Comparison of ENCODE assay signal across 1 cellular context in the genomic region with DNA sequence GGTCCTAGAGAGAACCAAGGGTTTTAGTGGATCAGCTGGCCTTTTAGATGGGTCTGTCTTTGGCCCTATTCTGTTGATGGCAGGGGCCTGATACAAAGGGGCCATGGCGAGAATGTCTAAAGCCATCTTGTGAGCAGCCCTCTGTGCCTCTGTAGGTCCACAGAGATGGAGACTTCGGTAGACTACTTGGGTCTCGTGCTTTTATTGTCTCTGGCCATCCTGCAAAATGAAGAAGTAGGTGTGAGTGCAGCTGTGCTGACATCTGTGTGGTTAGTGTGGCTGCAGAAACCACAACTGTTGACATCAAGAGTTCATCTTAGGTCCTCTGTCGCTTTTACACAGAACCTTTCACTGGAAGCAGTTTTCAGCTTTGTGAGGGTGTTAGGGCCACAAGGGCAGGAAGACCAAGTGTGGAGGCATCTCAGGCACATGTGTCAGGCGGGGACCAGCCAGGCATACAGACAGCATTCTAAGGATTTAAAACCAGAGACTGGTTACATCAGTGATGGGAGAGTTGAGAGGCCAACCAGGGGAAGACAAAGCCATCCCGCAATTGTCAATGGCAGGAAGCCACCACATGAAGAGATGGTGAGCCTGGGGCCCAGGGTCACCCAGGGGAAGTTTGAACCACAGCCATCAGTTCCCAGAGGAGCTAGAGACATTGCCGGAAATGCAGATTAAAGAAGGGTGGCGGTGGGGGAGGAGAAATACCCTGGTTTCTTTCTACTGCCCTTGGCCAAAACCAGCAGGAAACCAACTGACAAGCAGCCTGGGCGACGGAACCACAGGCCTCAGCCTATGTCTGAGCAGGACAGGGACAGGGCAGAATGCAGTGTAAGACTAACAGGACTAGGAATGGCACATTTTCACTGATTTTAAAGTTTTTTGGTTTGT.
A peak's percentile ranks its signal among the peaks of the same experiment; 100 is the strongest.
TF ChIP-seq lines count a peak whose summit lies in the region.

No MANE protein-coding gene starts in this region.

TF ChIP-seq in K562, 482 proteins besides CTCF, POLR2A, EP300 and RAD21 (continued from another document and continues in another):
- TF ChIP-seq, protein P1, sequence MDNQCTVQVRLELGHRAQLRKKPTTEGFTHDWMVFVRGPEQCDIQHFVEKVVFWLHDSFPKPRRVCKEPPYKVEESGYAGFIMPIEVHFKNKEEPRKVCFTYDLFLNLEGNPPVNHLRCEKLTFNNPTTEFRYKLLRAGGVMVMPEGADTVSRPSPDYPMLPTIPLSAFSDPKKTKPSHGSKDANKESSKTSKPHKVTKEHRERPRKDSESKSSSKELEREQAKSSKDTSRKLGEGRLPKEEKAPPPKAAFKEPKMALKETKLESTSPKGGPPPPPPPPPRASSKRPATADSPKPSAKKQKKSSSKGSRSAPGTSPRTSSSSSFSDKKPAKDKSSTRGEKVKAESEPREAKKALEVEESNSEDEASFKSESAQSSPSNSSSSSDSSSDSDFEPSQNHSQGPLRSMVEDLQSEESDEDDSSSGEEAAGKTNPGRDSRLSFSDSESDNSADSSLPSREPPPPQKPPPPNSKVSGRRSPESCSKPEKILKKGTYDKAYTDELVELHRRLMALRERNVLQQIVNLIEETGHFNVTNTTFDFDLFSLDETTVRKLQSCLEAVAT (IDR thresholded peaks at IDR 0.05), result peak in 1 of 2 experiments; percentile 95; a peak in 2 of 4 replicates
- TF ChIP-seq EGR1 (conservative IDR thresholded peaks at IDR 0.05) (no peak), ZNF589 (CRISPR knock-in tag; IDR thresholded peaks at IDR 0.05; ENCODE audit: low read depth) (no peak), SUPT5H (IDR thresholded peaks at IDR 0.05) (no peak), ZNF212 (CRISPR knock-in tag; IDR thresholded peaks at IDR 0.05) (no peak), CBX2 (IDR thresholded peaks at IDR 0.05; ENCODE audit: insufficient read depth, low read length, poor library complexity, severe bottlenecking) (no peak), ZKSCAN3 (CRISPR knock-in tag; IDR thresholded peaks at IDR 0.05) (no peak), LCOR (CRISPR knock-in tag; IDR thresholded peaks at IDR 0.05) (no peak), ZKSCAN8 (CRISPR knock-in tag; IDR thresholded peaks at IDR 0.05) (0 out of 2 replicates have a peak, but pooled peaks have one; percentile 51), TEAD1 (CRISPR knock-in tag; IDR thresholded peaks at IDR 0.05) (no peak), BHLHE40 (IDR thresholded peaks at IDR 0.05; ENCODE audit: low read length) (peak; percentile 83), GABPB1 (CRISPR knock-in tag; IDR thresholded peaks at IDR 0.05) (0 out of 2 replicates have a peak, but pooled peaks have one; percentile 22), KDM1A (IDR thresholded peaks at IDR 0.05) (peak in 1 of 2 experiments; percentile 50; a peak in 1 of 4 replicates), CXXC5 (CRISPR knock-in tag; IDR thresholded peaks at IDR 0.05) (no peak), CREBBP (IDR thresholded peaks at IDR 0.05; ENCODE audit: low read depth, low read length) (no peak), CBX8 (IDR thresholded peaks at IDR 0.05; ENCODE audit: borderline replicate concordance, extremely low read depth, low read depth, low read length, poor library complexity, severe bottlenecking) (no peak), XRCC5 (IDR thresholded peaks at IDR 0.05; ENCODE audit: low read depth, low read length) (no peak), ZSCAN29 (IDR thresholded peaks at IDR 0.05) (no peak), ZNF175 (CRISPR knock-in tag; IDR thresholded peaks at IDR 0.05; ENCODE audit: low read depth) (peak; percentile 75; the same call in 1 of the 2 replicates), NCOR1 (IDR thresholded peaks at IDR 0.05) (no peak; the same call in 1 of the 2 replicates), RBBP5 (IDR thresholded peaks at IDR 0.05; ENCODE audit: borderline replicate concordance, insufficient read depth, low read length, poor library complexity, severe bottlenecking) (no peak), OTX1 (CRISPR knock-in tag; IDR thresholded peaks at IDR 0.05) (0 out of 2 replicates have a peak, but pooled peaks have one; percentile 47), MEF2D (tag; conservative IDR thresholded peaks at IDR 0.05; ENCODE audit: low read depth) (no peak), CCNT2 (IDR thresholded peaks at IDR 0.05; ENCODE audit: borderline replicate concordance, extremely low read depth, insufficient read length, low read depth, low read length) (no peak), ZNF134 (CRISPR knock-in tag; conservative IDR thresholded peaks at IDR 0.05) (no peak), ZKSCAN1 (IDR thresholded peaks at IDR 0.05; ENCODE audit: low read depth, low read length) (peak; percentile 79; the same call in 1 of the 2 replicates), FOXM1 (IDR thresholded peaks at IDR 0.05; ENCODE audit: low read depth) (no peak), FOXM1 (CRISPR knock-in tag; IDR thresholded peaks at IDR 0.05; ENCODE audit: low read depth) (no peak), MAZ (CRISPR knock-in tag; conservative IDR thresholded peaks at IDR 0.05 in 1 of 2, IDR thresholded peaks at IDR 0.05 in 1 of 2) (no peak; a peak in 1 of 4 replicates), KAT7 (CRISPR knock-in tag; IDR thresholded peaks at IDR 0.05; ENCODE audit: borderline replicate concordance) (no peak), HIVEP1 (CRISPR knock-in tag; IDR thresholded peaks at IDR 0.05) (no peak), BRD9 (IDR thresholded peaks at IDR 0.05; ENCODE audit: low read depth, partially characterized antibody) (no peak), ETV1 (tag; conservative IDR thresholded peaks at IDR 0.05; ENCODE audit: low read depth) (no peak; the same call in 1 of the 2 replicates), NR4A1 (CRISPR knock-in tag; IDR thresholded peaks at IDR 0.05) (no peak), NR4A1 (tag; IDR thresholded peaks at IDR 0.05) (no peak), MYNN (IDR thresholded peaks at IDR 0.05) (no peak), MYNN (CRISPR knock-in tag; IDR thresholded peaks at IDR 0.05) (no peak), ZNF124 (CRISPR knock-in tag; IDR thresholded peaks at IDR 0.05) (no peak)
- TF ChIP-seq, protein P2, sequence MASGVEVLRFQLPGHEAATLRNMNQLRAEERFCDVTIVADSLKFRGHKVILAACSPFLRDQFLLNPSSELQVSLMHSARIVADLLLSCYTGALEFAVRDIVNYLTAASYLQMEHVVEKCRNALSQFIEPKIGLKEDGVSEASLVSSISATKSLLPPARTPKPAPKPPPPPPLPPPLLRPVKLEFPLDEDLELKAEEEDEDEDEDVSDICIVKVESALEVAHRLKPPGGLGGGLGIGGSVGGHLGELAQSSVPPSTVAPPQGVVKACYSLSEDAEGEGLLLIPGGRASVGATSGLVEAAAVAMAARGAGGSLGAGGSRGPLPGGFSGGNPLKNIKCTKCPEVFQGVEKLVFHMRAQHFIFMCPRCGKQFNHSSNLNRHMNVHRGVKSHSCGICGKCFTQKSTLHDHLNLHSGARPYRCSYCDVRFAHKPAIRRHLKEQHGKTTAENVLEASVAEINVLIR (CRISPR knock-in tag; IDR thresholded peaks at IDR 0.05), result 0 out of 2 replicates have a peak, but pooled peaks have one; percentile 16
- TF ChIP-seq, protein P3, sequence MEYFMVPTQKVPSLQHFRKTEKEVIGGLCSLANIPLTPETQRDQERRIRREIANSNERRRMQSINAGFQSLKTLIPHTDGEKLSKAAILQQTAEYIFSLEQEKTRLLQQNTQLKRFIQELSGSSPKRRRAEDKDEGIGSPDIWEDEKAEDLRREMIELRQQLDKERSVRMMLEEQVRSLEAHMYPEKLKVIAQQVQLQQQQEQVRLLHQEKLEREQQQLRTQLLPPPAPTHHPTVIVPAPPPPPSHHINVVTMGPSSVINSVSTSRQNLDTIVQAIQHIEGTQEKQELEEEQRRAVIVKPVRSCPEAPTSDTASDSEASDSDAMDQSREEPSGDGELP (CRISPR knock-in tag; IDR thresholded peaks at IDR 0.05; ENCODE audit: borderline replicate concordance), result peak; percentile 79
- TF ChIP-seq, protein P4, sequence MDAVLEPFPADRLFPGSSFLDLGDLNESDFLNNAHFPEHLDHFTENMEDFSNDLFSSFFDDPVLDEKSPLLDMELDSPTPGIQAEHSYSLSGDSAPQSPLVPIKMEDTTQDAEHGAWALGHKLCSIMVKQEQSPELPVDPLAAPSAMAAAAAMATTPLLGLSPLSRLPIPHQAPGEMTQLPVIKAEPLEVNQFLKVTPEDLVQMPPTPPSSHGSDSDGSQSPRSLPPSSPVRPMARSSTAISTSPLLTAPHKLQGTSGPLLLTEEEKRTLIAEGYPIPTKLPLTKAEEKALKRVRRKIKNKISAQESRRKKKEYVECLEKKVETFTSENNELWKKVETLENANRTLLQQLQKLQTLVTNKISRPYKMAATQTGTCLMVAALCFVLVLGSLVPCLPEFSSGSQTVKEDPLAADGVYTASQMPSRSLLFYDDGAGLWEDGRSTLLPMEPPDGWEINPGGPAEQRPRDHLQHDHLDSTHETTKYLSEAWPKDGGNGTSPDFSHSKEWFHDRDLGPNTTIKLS (IDR thresholded peaks at IDR 0.05; ENCODE audit: borderline replicate concordance, low read depth), result no peak
- TF ChIP-seq, protein P5, sequence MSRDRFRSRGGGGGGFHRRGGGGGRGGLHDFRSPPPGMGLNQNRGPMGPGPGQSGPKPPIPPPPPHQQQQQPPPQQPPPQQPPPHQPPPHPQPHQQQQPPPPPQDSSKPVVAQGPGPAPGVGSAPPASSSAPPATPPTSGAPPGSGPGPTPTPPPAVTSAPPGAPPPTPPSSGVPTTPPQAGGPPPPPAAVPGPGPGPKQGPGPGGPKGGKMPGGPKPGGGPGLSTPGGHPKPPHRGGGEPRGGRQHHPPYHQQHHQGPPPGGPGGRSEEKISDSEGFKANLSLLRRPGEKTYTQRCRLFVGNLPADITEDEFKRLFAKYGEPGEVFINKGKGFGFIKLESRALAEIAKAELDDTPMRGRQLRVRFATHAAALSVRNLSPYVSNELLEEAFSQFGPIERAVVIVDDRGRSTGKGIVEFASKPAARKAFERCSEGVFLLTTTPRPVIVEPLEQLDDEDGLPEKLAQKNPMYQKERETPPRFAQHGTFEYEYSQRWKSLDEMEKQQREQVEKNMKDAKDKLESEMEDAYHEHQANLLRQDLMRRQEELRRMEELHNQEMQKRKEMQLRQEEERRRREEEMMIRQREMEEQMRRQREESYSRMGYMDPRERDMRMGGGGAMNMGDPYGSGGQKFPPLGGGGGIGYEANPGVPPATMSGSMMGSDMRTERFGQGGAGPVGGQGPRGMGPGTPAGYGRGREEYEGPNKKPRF (IDR thresholded peaks at IDR 0.05; ENCODE audit: low read depth, low read length), result no peak
- TF ChIP-seq, protein P6, sequence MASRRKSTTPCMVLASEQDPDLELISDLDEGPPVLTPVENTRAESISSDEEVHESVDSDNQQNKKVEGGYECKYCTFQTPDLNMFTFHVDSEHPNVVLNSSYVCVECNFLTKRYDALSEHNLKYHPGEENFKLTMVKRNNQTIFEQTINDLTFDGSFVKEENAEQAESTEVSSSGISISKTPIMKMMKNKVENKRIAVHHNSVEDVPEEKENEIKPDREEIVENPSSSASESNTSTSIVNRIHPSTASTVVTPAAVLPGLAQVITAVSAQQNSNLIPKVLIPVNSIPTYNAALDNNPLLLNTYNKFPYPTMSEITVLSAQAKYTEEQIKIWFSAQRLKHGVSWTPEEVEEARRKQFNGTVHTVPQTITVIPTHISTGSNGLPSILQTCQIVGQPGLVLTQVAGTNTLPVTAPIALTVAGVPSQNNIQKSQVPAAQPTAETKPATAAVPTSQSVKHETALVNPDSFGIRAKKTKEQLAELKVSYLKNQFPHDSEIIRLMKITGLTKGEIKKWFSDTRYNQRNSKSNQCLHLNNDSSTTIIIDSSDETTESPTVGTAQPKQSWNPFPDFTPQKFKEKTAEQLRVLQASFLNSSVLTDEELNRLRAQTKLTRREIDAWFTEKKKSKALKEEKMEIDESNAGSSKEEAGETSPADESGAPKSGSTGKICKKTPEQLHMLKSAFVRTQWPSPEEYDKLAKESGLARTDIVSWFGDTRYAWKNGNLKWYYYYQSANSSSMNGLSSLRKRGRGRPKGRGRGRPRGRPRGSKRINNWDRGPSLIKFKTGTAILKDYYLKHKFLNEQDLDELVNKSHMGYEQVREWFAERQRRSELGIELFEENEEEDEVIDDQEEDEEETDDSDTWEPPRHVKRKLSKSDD (conservative IDR thresholded peaks at IDR 0.05; ENCODE audit: low read length), result no peak
- TF ChIP-seq, protein P7, sequence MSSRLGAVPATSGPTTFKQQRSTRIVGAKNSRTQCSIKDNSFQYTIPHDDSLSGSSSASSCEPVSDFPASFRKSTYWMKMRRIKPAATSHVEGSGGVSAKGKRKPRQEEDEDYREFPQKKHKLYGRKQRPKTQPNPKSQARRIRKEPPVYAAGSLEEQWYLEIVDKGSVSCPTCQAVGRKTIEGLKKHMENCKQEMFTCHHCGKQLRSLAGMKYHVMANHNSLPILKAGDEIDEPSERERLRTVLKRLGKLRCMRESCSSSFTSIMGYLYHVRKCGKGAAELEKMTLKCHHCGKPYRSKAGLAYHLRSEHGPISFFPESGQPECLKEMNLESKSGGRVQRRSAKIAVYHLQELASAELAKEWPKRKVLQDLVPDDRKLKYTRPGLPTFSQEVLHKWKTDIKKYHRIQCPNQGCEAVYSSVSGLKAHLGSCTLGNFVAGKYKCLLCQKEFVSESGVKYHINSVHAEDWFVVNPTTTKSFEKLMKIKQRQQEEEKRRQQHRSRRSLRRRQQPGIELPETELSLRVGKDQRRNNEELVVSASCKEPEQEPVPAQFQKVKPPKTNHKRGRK (tag; IDR thresholded peaks at IDR 0.05), result no peak
- TF ChIP-seq, protein P8, sequence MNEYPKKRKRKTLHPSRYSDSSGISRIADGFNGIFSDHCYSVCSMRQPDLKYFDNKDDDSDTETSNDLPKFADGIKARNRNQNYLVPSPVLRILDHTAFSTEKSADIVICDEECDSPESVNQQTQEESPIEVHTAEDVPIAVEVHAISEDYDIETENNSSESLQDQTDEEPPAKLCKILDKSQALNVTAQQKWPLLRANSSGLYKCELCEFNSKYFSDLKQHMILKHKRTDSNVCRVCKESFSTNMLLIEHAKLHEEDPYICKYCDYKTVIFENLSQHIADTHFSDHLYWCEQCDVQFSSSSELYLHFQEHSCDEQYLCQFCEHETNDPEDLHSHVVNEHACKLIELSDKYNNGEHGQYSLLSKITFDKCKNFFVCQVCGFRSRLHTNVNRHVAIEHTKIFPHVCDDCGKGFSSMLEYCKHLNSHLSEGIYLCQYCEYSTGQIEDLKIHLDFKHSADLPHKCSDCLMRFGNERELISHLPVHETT (CRISPR knock-in tag; conservative IDR thresholded peaks at IDR 0.05 in 1 of 2, IDR thresholded peaks at IDR 0.05 in 1 of 2), result peak in 1 of 2 experiments; percentile 71; a peak in 2 of 4 replicates
- TF ChIP-seq, protein P9, sequence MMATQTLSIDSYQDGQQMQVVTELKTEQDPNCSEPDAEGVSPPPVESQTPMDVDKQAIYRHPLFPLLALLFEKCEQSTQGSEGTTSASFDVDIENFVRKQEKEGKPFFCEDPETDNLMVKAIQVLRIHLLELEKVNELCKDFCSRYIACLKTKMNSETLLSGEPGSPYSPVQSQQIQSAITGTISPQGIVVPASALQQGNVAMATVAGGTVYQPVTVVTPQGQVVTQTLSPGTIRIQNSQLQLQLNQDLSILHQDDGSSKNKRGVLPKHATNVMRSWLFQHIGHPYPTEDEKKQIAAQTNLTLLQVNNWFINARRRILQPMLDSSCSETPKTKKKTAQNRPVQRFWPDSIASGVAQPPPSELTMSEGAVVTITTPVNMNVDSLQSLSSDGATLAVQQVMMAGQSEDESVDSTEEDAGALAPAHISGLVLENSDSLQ (IDR thresholded peaks at IDR 0.05), result peak; percentile 13; the same call in 1 of the 2 replicates
